Comparison of ENCODE assay signal across 1 cellular context in genomic region chr7:141738592-141739013, GRCh38.
TF ChIP-seq lines count a peak whose summit lies in the region.

No MANE protein-coding gene starts in this region.

TF ChIP-seq in H1, 55 proteins besides CTCF, POLR2A, EP300 and RAD21:
- TF ChIP-seq HDAC6 (IDR thresholded peaks at IDR 0.05; ENCODE audit: low read depth, low read length): no peak
- TF ChIP-seq YY1 (IDR thresholded peaks at IDR 0.05; ENCODE audit: low read depth, low read length): no peak
- TF ChIP-seq CTBP2 (IDR thresholded peaks at IDR 0.05; ENCODE audit: borderline replicate concordance, insufficient read depth, insufficient read length, low read length): no peak
- TF ChIP-seq NANOG (IDR thresholded peaks at IDR 0.05; ENCODE audit: insufficient read depth, low read depth, low read length, poor library complexity, severe bottlenecking): no peak
- TF ChIP-seq MAX (IDR thresholded peaks at IDR 0.05): no peak
- no peak for TF ChIP-seq NRF1 (IDR thresholded peaks at IDR 0.05; ENCODE audit: low read depth, low read length)
- no peak for TF ChIP-seq TAF1 (IDR thresholded peaks at IDR 0.05; ENCODE audit: low read depth, low read length)
- no peak for TF ChIP-seq FOSL1 (IDR thresholded peaks at IDR 0.05; ENCODE audit: insufficient read depth, low read depth, low read length)
- no peak for TF ChIP-seq CBX5 (IDR thresholded peaks at IDR 0.05; ENCODE audit: low read depth, low read length)
- TF ChIP-seq RNF2 (IDR thresholded peaks at IDR 0.05; ENCODE audit: borderline replicate concordance, low read depth, low read length, missing control alignments, poor library complexity, severe bottlenecking): no peak
- TF ChIP-seq E2F6 (IDR thresholded peaks at IDR 0.05): 0 out of 2 replicates have a peak, but pooled peaks have one; percentile 6
- no peak for TF ChIP-seq KDM5A (IDR thresholded peaks at IDR 0.05; ENCODE audit: low read length)
- TF ChIP-seq SIX5 (IDR thresholded peaks at IDR 0.05; ENCODE audit: low read depth, low read length): no peak
- no peak for TF ChIP-seq ATF3 (IDR thresholded peaks at IDR 0.05; ENCODE audit: insufficient read depth, low read depth, low read length)
- no peak for TF ChIP-seq TBP (IDR thresholded peaks at IDR 0.05; ENCODE audit: low read depth, low read length)
- peak; percentile 35 for TF ChIP-seq SAP30 (IDR thresholded peaks at IDR 0.05; ENCODE audit: insufficient read depth, insufficient replicate concordance, low read length)
- TF ChIP-seq ASH2L (IDR thresholded peaks at IDR 0.05; ENCODE audit: low read length): no peak
- TF ChIP-seq KDM1A (IDR thresholded peaks at IDR 0.05; ENCODE audit: borderline replicate concordance, low read length): no peak
